In genomic region chr12:120231316-120232011, GRCh38 we compare ENCODE assay signal across 8 cellular contexts. TPM values are rescaled to one million over a fixed set of nuclear protein-coding genes. Genes with fewer than 3 reads are reported as not detected.
A peak's percentile ranks its signal among the peaks of the same experiment; 100 is the strongest.
DNase-seq lines count a peak whose midpoint lies in the region; TF ChIP-seq lines count a peak whose summit lies in the region.

No MANE protein-coding gene starts in this region.

- peak; percentile 6 for TF ChIP-seq CTCF in NB4 (IDR thresholded peaks at IDR 0.05; ENCODE audit: low read depth, low read length)
- TF ChIP-seq CTCF in coronary artery (IDR thresholded peaks at IDR 0.05), result no peak

- peak overlapping the region; percentile 100 for H2AK5ac ChIP-seq in mesenchymal stem cell (ENCODE audit: low read length, severe bottlenecking)

- peak overlapping the region; percentile 69 for H2BK5ac ChIP-seq in mesenchymal stem cell (ENCODE audit: low read depth, low read length, poor library complexity, severe bottlenecking)

- peak overlapping the region; percentile 79 to 97 for H3K4ac ChIP-seq in mesenchymal stem cell (ENCODE audit: low read depth in 1 of 2, low read length in 2 of 2)

- H2BK12ac ChIP-seq in mesenchymal stem cell (ENCODE audit: low read length in 2 of 2), result peak overlapping the region; percentile 31 to 97

- peaks cover 1% of the 10 kb centered on the region for H3K36me3 ChIP-seq in CD4-positive, alpha-beta memory T cell (ENCODE audit: insufficient read depth, low read length)
- peaks cover 2 to 10% of the 10 kb centered on the region in 2 experiments for H3K36me3 ChIP-seq in mesenchymal stem cell (ENCODE audit: control insufficient read depth in 1 of 2, insufficient read depth in 2 of 2, low read depth in 1 of 2, low read length in 2 of 2)

- peak overlapping the region in 7 of 8 donors; percentile 74 to 91 (median 84) for H3K4me3 Mint-ChIP-seq in CD4-positive, alpha-beta memory T cell
- H3K4me3 Mint-ChIP-seq in activated CD4-positive, alpha-beta T cell treated with anti-CD3 and anti-CD28 coated beads, Interleukin-2, amount 10 ng/mL, durations not matched to agents 7 days and 5 days, result peak overlapping the region; percentile 52

- H3K23ac ChIP-seq in mesenchymal stem cell (ENCODE audit: low read length in 2 of 2), result no peak overlapping the region

- peak overlapping the region; percentile 89 to 97 (median 94) for H3K27ac Mint-ChIP-seq in CD4-positive, alpha-beta memory T cell
- peak overlapping the region; percentile 87 for H3K27ac Mint-ChIP-seq in activated CD4-positive, alpha-beta T cell treated with anti-CD3 and anti-CD28 coated beads, Interleukin-2, amount 10 ng/mL, durations not matched to agents 7 days and 5 days

- peak overlapping the region; percentile 98 for H4K91ac ChIP-seq in mesenchymal stem cell (ENCODE audit: low read length)

- peak overlapping the region; percentile 30 for H2BK15ac ChIP-seq in mesenchymal stem cell (ENCODE audit: low read depth, poor library complexity, severe bottlenecking)

- peaks cover 64 to 99% (median 85%) of the 10 kb centered on the region in 4 donors for H3K4me1 Mint-ChIP-seq in CD4-positive, alpha-beta memory T cell
- H3K4me1 Mint-ChIP-seq in activated CD4-positive, alpha-beta T cell treated with anti-CD3 and anti-CD28 coated beads, Interleukin-2, amount 10 ng/mL, durations not matched to agents 7 days and 5 days, result peaks cover 96% of the 10 kb centered on the region

- H3K4me3 ChIP-seq in CD4-positive, alpha-beta memory T cell (ENCODE audit: low read length in 2 of 2), result peak overlapping the region; percentile 4 to 11
- H3K4me3 ChIP-seq in NB4 (ENCODE audit: low read depth, low read length), result peak overlapping the region; percentile 9
- H3K4me3 ChIP-seq in coronary artery, result peak overlapping the region; percentile 46
- peak overlapping the region in 1 of 2 experiments; percentile 59 for H3K4me3 ChIP-seq in mesenchymal stem cell (ENCODE audit: insufficient read depth in 1 of 2, low read depth in 1 of 2, low read length in 2 of 2)

- WGBS in mesenchymal stem cell, result 0% methylated on average over 2 of the region's 3 CpGs

- peak overlapping the region; percentile 99 for H2BK120ac ChIP-seq in mesenchymal stem cell (ENCODE audit: low read depth, low read length)

- no peak for TF ChIP-seq POLR2A in NB4 (IDR thresholded peaks at IDR 0.05; ENCODE audit: extremely low read depth, insufficient read length)

- H3K36me3 Mint-ChIP-seq in CD4-positive, alpha-beta memory T cell, result peaks cover 0 to 26% of the 10 kb centered on the region in 2 donors
- H3K36me3 Mint-ChIP-seq in activated CD4-positive, alpha-beta T cell treated with anti-CD3 and anti-CD28 coated beads, Interleukin-2, amount 10 ng/mL, durations not matched to agents 7 days and 5 days (ENCODE audit: low read depth), result peaks cover 16% of the 10 kb centered on the region

- POLR2A ChIA-PET in CD4-positive, alpha-beta memory T cell (lab: Charles Lee; ENCODE audit: partially characterized antibody), result interaction anchor here (1.8 to 12.6 kb wide), 7 partner anchors 9 to 60 kb away, joined by 5 to 338 read pairs (median 114); partner anchors contain the start of genes PXN, RNU4-1, RNU4-2 and RPLP0
- POLR2A ChIA-PET in activated CD4-positive, alpha-beta T cell treated with anti-CD3 and anti-CD28 coated beads, Interleukin-2, amount 10 ng/mL, durations not matched to agents 7 days and 5 days (lab: Charles Lee), result interaction anchor here (0.6 to 2.1 kb wide), 3 partner anchors 31 to 61 kb away, joined by 3 to 13 read pairs (median 5); partner anchors contain the start of genes RNU4-1, RNU4-2 and RPLP0

- no peak overlapping the region for H3K4me2 ChIP-seq in mesenchymal stem cell (ENCODE audit: low read length, poor library complexity, severe bottlenecking)

- H4K8ac ChIP-seq in mesenchymal stem cell (ENCODE audit: low read length), result peak overlapping the region; percentile 90

- DNase-seq in CD4-positive, alpha-beta memory T cell, result peak; percentile 51 to 94 (median 61)
- DNase-seq in NB4 (ENCODE audit: low read depth) (peak; percentile 99), coronary artery (ENCODE audit: low spot score) (peak; percentile 76), mesenchymal stem cell (peak; percentile 97), NCI-H82 treated with DMSO at 0.1 percent for 48 hours (lab: John Stamatoyannopoulos, UW; ENCODE audit: unreplicated experiment) (no peak), NCI-H524 treated with DMSO at 0.1 percent for 48 hours (lab: John Stamatoyannopoulos, UW) (no peak)
- peak; percentile 67 for DNase-seq in activated CD4-positive, alpha-beta T cell treated with anti-CD3 and anti-CD28 coated beads, Interleukin-2, amount 10 ng/mL, durations not matched to agents 7 days and 5 days
- peak; percentile 66 for DNase-seq in stimulated activated CD8-positive, alpha-beta memory T cell treated with anti-CD3 and anti-CD28 coated beads, Interleukin-4, amount 100 ng/mL, for 24 hours (ENCODE audit: low read depth)

- H2AFZ ChIP-seq in mesenchymal stem cell (ENCODE audit: low read depth, low read length), result no peak overlapping the region

- intact Hi-C loops in CD4-positive, alpha-beta memory T cell (cut with micrococcal nuclease), result loop anchor here (1.0 kb wide), 1 partner anchor 21 kb away; no protein-coding TSS in a partner anchor

- peak overlapping the region; percentile 96 to 100 for H3K18ac ChIP-seq in mesenchymal stem cell (ENCODE audit: low read depth in 1 of 2, low read length in 2 of 2)

- H3K27me3 Mint-ChIP-seq in CD4-positive, alpha-beta memory T cell, result no peaks in the 10 kb centered on the region
- H3K27me3 Mint-ChIP-seq in activated CD4-positive, alpha-beta T cell treated with anti-CD3 and anti-CD28 coated beads, Interleukin-2, amount 10 ng/mL, durations not matched to agents 7 days and 5 days, result no peaks in the 10 kb centered on the region

- CTCF ChIA-PET in CD4-positive, alpha-beta memory T cell (lab: Charles Lee; ENCODE audit: partially characterized antibody), result interaction anchor here (1.0 to 17.5 kb wide), 6 partner anchors 12 to 71 kb away, joined by 3 to 1075 read pairs (median 3); partner anchors contain the start of genes PXN, RPLP0 and SIRT4
- CTCF ChIA-PET in activated CD4-positive, alpha-beta T cell treated with anti-CD3 and anti-CD28 coated beads, Interleukin-2, amount 10 ng/mL, durations not matched to agents 7 days and 5 days (lab: Charles Lee), result interaction anchor here (1.0 to 16.2 kb wide), 8 partner anchors 6 to 71 kb away, joined by 3 to 546 read pairs (median 8); partner anchors contain the start of genes PXN, RNU4-2, RPLP0 and SIRT4

- no peaks in the 10 kb centered on the region for H3K79me1 ChIP-seq in mesenchymal stem cell (replicated peaks; ENCODE audit: low read length, poor library complexity, severe bottlenecking)

- peak overlapping the region in 1 of 2 experiments; percentile 86 for H3K14ac ChIP-seq in mesenchymal stem cell (ENCODE audit: low read length in 2 of 2)

- H3K9ac ChIP-seq in mesenchymal stem cell (ENCODE audit: low read length), result peak overlapping the region; percentile 88

- no peaks in the 10 kb centered on the region for H3K9me3 ChIP-seq in CD4-positive, alpha-beta memory T cell (ENCODE audit: control insufficient read depth in 1 of 2, low read length in 2 of 2)
- no peaks in the 10 kb centered on the region for H3K9me3 ChIP-seq in mesenchymal stem cell (ENCODE audit: control insufficient read depth, low read length)

- peak overlapping the region; percentile 55 for H3K27ac ChIP-seq in CD4-positive, alpha-beta memory T cell (ENCODE audit: low read depth, low read length)
- H3K27ac ChIP-seq in coronary artery, result peak overlapping the region; percentile 82 to 94
- peak overlapping the region; percentile 99 for H3K27ac ChIP-seq in mesenchymal stem cell (ENCODE audit: low read length, poor library complexity, severe bottlenecking)

- peaks cover 0 to 2% (median 0%) of the 10 kb centered on the region in 8 donors for H3K9me3 Mint-ChIP-seq in CD4-positive, alpha-beta memory T cell
- no peaks in the 10 kb centered on the region for H3K9me3 Mint-ChIP-seq in activated CD4-positive, alpha-beta T cell treated with anti-CD3 and anti-CD28 coated beads, Interleukin-2, amount 10 ng/mL, durations not matched to agents 7 days and 5 days

- no peaks in the 10 kb centered on the region for H3K27me3 ChIP-seq in CD4-positive, alpha-beta memory T cell (ENCODE audit: insufficient read depth, low read length)
- H3K27me3 ChIP-seq in mesenchymal stem cell (ENCODE audit: control insufficient read depth in 1 of 2, insufficient read depth in 1 of 2, low read length in 2 of 2), result no peaks in the 10 kb centered on the region

- peaks cover 98% of the 10 kb centered on the region for H3K4me1 ChIP-seq in CD4-positive, alpha-beta memory T cell (ENCODE audit: insufficient read depth, low read length)
- H3K4me1 ChIP-seq in mesenchymal stem cell (ENCODE audit: control insufficient read depth, insufficient read depth, low read depth, low read length), result peaks cover 78% of the 10 kb centered on the region

RNA-seq across cellular contexts. Expression of gene RPLP0, which starts 30.6 kb away (rescaled TPM):
- 1,000 to 10,000 TPM; 1,817 to 1,965 TPM for total RNA-seq in CD4-positive, alpha-beta memory T cell
- polyA plus RNA-seq in CD4-positive, alpha-beta memory T cell, result 1,000 to 10,000 TPM; 1,342 to 2,125 TPM
- total RNA-seq in activated CD4-positive, alpha-beta T cell treated with anti-CD3 and anti-CD28 coated beads, Interleukin-2, amount 10 ng/mL, durations not matched to agents 7 days and 5 days, result 1,000 to 10,000 TPM; 1,972 to 2,164 TPM
- 3,349 TPM for polyA plus RNA-seq in mesenchymal stem cell (2013, experiment 1 of 2)
- 3,313 TPM for polyA plus RNA-seq in mesenchymal stem cell (2013, experiment 2 of 2)

RNA-seq across cellular contexts. Expression of gene PXN, which starts 34.1 kb away (rescaled TPM):
- 100 to 1,000 TPM; 108 to 126 TPM for total RNA-seq in CD4-positive, alpha-beta memory T cell
- polyA plus RNA-seq in CD4-positive, alpha-beta memory T cell, result 100 to 1,000 TPM in 1 of 2 donors, 10 to 100 TPM in 1; 81.7 to 115 TPM
- 100 to 1,000 TPM; 201 to 236 TPM for total RNA-seq in activated CD4-positive, alpha-beta T cell treated with anti-CD3 and anti-CD28 coated beads, Interleukin-2, amount 10 ng/mL, durations not matched to agents 7 days and 5 days
- 90.4 TPM for polyA plus RNA-seq in mesenchymal stem cell (2013, experiment 1 of 2)
- polyA plus RNA-seq in mesenchymal stem cell (2013, experiment 2 of 2), result 88.1 TPM

RNA-seq across cellular contexts. Expression of gene GCN1, which starts 36.9 kb away (rescaled TPM):
- total RNA-seq in CD4-positive, alpha-beta memory T cell, result 100 to 1,000 TPM; 127 to 132 TPM
- 10 to 100 TPM; 13.9 to 29.6 TPM for polyA plus RNA-seq in CD4-positive, alpha-beta memory T cell
- 10 to 100 TPM; 90.2 to 95.5 TPM for total RNA-seq in activated CD4-positive, alpha-beta T cell treated with anti-CD3 and anti-CD28 coated beads, Interleukin-2, amount 10 ng/mL, durations not matched to agents 7 days and 5 days
- polyA plus RNA-seq in mesenchymal stem cell (2013, experiment 1 of 2), result 19.7 TPM
- 17.3 TPM for polyA plus RNA-seq in mesenchymal stem cell (2013, experiment 2 of 2)

Comparison
In these comparisons a context has a peak if more than half of its experiments do, and no peak if none do; other contexts are left out.
1. DNase-seq: peak in CD4-positive, alpha-beta memory T cell (5 of 5), NB4 (single experiment), activated CD4-positive, alpha-beta T cell treated with anti-CD3 and anti-CD28 coated beads, Interleukin-2, amount 10 ng/mL, durations not matched to agents 7 days and 5 days (single experiment), coronary artery (single experiment), mesenchymal stem cell (single experiment) and stimulated activated CD8-positive, alpha-beta memory T cell treated with anti-CD3 and anti-CD28 coated beads, Interleukin-4, amount 100 ng/mL, for 24 hours (single experiment); none in NCI-H82 treated with DMSO at 0.1 percent for 48 hours (single experiment) and NCI-H524 treated with DMSO at 0.1 percent for 48 hours (single experiment).
2. Peak in every context shown above with its lines, with median percentiles within 50 percentile points of each other: H3K27ac ChIP-seq.